ENCODE assay signal across 8 cellular contexts in the genomic region with DNA sequence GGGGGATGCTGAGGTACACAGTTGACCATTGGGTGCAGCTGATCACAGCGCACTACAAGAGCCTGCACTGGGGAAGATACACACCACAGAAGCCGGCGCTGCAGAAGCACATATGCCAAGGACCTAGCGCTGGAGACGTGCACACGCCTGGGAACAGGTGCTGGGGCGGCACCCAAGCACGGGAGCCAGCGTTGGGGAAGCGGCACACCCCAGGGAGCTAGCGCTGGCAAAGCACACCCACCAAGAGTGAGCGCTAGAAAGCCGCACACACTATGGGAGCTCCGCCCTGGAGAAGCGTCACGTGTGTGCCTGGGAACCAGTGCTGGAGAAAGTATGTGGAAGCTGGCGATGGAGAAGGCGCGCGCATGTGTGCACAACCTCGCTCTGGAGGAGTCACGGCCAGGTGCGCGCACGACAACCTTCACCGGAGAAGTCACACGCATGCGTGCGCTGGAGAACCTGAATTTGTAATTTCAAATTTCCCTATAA. TPM values are rescaled to one million over a fixed set of nuclear protein-coding genes. Genes with fewer than 3 reads are reported as not detected.
DNase-seq lines count a peak whose midpoint lies in the region; ATAC-seq and TF ChIP-seq lines count a peak whose summit lies in the region.

No MANE protein-coding gene starts in this region.

- CTCF ChIA-PET in naive thymus-derived CD4-positive, alpha-beta T cell (lab: Charles Lee): no interaction called here

- POLR2A ChIA-PET in naive thymus-derived CD4-positive, alpha-beta T cell (lab: Charles Lee): no interaction called here

- H2AFZ ChIP-seq in fibroblast of lung (ENCODE audit: low read length): peak overlapping the region; percentile 46

- H3K4me1 Mint-ChIP-seq in naive thymus-derived CD4-positive, alpha-beta T cell: peaks cover 8 to 34% (median 18%) of the 10 kb centered on the region in 7 donors
- peaks cover 9 to 12% of the 10 kb centered on the region in 2 donors for H3K4me1 Mint-ChIP-seq in natural killer cell treated with Interleukin-12 subunit alpha and Interleukin-12 subunit beta and Interleukin-15 and Interleukin-18, amount 100 ng/mL, for 72 hours (ENCODE audit: low read depth in 2 of 2)

- intact Hi-C loops in naive thymus-derived CD4-positive, alpha-beta T cell (cut with micrococcal nuclease): no loop called here

- no peak overlapping the region for H3K27ac Mint-ChIP-seq in naive thymus-derived CD4-positive, alpha-beta T cell
- no peak overlapping the region for H3K27ac Mint-ChIP-seq in natural killer cell treated with Interleukin-12 subunit alpha and Interleukin-12 subunit beta and Interleukin-15 and Interleukin-18, amount 100 ng/mL, for 72 hours

- H3K27me3 Mint-ChIP-seq in naive thymus-derived CD4-positive, alpha-beta T cell: peaks cover 0 to 23% (median 0%) of the 10 kb centered on the region in 5 donors
- H3K27me3 Mint-ChIP-seq in natural killer cell treated with Interleukin-12 subunit alpha and Interleukin-12 subunit beta and Interleukin-15 and Interleukin-18, amount 100 ng/mL, for 72 hours: peaks cover 0 to 10% of the 10 kb centered on the region in 2 donors

- no peak overlapping the region for H3K9ac ChIP-seq in fibroblast of lung (ENCODE audit: insufficient read depth, low read length)

- H3K79me2 ChIP-seq in fibroblast of lung (ENCODE audit: control insufficient read depth, insufficient read depth, low read length): peaks cover 15% of the 10 kb centered on the region

- H3K9me3 Mint-ChIP-seq in naive thymus-derived CD4-positive, alpha-beta T cell: no peaks in the 10 kb centered on the region
- no peaks in the 10 kb centered on the region for H3K9me3 Mint-ChIP-seq in natural killer cell treated with Interleukin-12 subunit alpha and Interleukin-12 subunit beta and Interleukin-15 and Interleukin-18, amount 100 ng/mL, for 72 hours

- peak overlapping the region in 9 of 10 donors; percentile 9 to 72 (median 55) for H3K4me3 Mint-ChIP-seq in naive thymus-derived CD4-positive, alpha-beta T cell
- no peak overlapping the region for H3K4me3 Mint-ChIP-seq in natural killer cell treated with Interleukin-12 subunit alpha and Interleukin-12 subunit beta and Interleukin-15 and Interleukin-18, amount 100 ng/mL, for 72 hours

- H4K20me1 ChIP-seq in fibroblast of lung (ENCODE audit: control insufficient read depth, extremely low read depth, insufficient read depth, low read length): no peaks in the 10 kb centered on the region

- no peaks in the 10 kb centered on the region for H3K27me3 ChIP-seq in fibroblast of lung (ENCODE audit: control insufficient read depth, insufficient read depth, low read length)
- H3K27me3 ChIP-seq in naive thymus-derived CD4-positive, alpha-beta T cell (ENCODE audit: control insufficient read depth in 2 of 2, insufficient read depth in 2 of 2, low read length in 2 of 2): no peaks in the 10 kb centered on the region

- peak overlapping the region; percentile 51 for H3K4me2 ChIP-seq in fibroblast of lung (ENCODE audit: extremely low read depth, insufficient read depth, low read length)

- no peaks in the 10 kb centered on the region for H3K36me3 ChIP-seq in fibroblast of lung (ENCODE audit: control insufficient read depth, insufficient read depth, low read length)
- H3K36me3 ChIP-seq in naive thymus-derived CD4-positive, alpha-beta T cell (ENCODE audit: control insufficient read depth in 2 of 3, insufficient read depth in 3 of 3, low read length in 3 of 3): peaks cover 0 to 4% (median 0%) of the 10 kb centered on the region in 3 experiments

- ATAC-seq in naive thymus-derived CD4-positive, alpha-beta T cell: no peak
- ATAC-seq in natural killer cell treated with Interleukin-12 subunit alpha and Interleukin-12 subunit beta and Interleukin-15 and Interleukin-18, amount 100 ng/mL, for 72 hours: no peak

- H3K4me3 ChIP-seq in fibroblast of lung (replicated peaks in 1 of 4; ENCODE audit: control extremely low read depth in 1 of 4, insufficient read depth in 1 of 4, low read depth in 3 of 4, low read length in 4 of 4): peak overlapping the region; percentile 27 to 61 (median 37)
- H3K4me3 ChIP-seq in naive thymus-derived CD4-positive, alpha-beta T cell (ENCODE audit: low read length): no peak overlapping the region

- no peak for TF ChIP-seq CTCF in fibroblast of lung (conservative IDR thresholded peaks at IDR 0.05 in 1 of 2, IDR thresholded peaks at IDR 0.05 in 1 of 2; ENCODE audit: low read depth in 1 of 2, low read length in 2 of 2)

- peaks cover 0 to 4% (median 0%) of the 10 kb centered on the region in 5 donors for H3K36me3 Mint-ChIP-seq in naive thymus-derived CD4-positive, alpha-beta T cell
- no peaks in the 10 kb centered on the region for H3K36me3 Mint-ChIP-seq in natural killer cell treated with Interleukin-12 subunit alpha and Interleukin-12 subunit beta and Interleukin-15 and Interleukin-18, amount 100 ng/mL, for 72 hours

- no peaks in the 10 kb centered on the region for H3K9me3 ChIP-seq in fibroblast of lung (ENCODE audit: control insufficient read depth, insufficient read depth, low read depth, low read length)
- H3K9me3 ChIP-seq in naive thymus-derived CD4-positive, alpha-beta T cell (ENCODE audit: control insufficient read depth in 2 of 3, low read length in 3 of 3): no peaks in the 10 kb centered on the region

- no peak overlapping the region for H3K27ac ChIP-seq in fibroblast of lung (ENCODE audit: insufficient read depth, low read length)
- no peak overlapping the region for H3K27ac ChIP-seq in naive thymus-derived CD4-positive, alpha-beta T cell (ENCODE audit: low read depth, low read length)

- H3K4me1 ChIP-seq in fibroblast of lung (ENCODE audit: control insufficient read depth, extremely low read depth, insufficient read depth, low read length): peaks cover 3% of the 10 kb centered on the region
- peaks cover 2 to 7% of the 10 kb centered on the region in 2 donors for H3K4me1 ChIP-seq in naive thymus-derived CD4-positive, alpha-beta T cell (ENCODE audit: control insufficient read depth in 2 of 2, insufficient read depth in 2 of 2, low read length in 2 of 2)

- DNase-seq in COLO668 (lab: John Stamatoyannopoulos, UW; ENCODE audit: unreplicated experiment) (peak; percentile 97), Kasumi-1 (lab: John Stamatoyannopoulos, UW) (peak; percentile 80 to 89), SK-N-DZ (ENCODE audit: low spot score) (peak; percentile 52), fibroblast of lung (ENCODE audit: low read depth in 2 of 2) (peak; percentile 55 to 73), KG1 (lab: John Stamatoyannopoulos, UW) (no peak), NCI-H345 treated with DMSO at 0.1 percent for 48 hours (lab: John Stamatoyannopoulos, UW; ENCODE audit: unreplicated experiment) (no peak)
- no peak for DNase-seq in naive thymus-derived CD4-positive, alpha-beta T cell
- DNase-seq in natural killer cell treated with Interleukin-12 subunit alpha and Interleukin-12 subunit beta and Interleukin-15 and Interleukin-18, amount 100 ng/mL, for 72 hours (ENCODE audit: low spot score): no peak

RNA-seq across cellular contexts. Expression of gene FANCC, which starts 4.5 kb away (rescaled TPM):
- 7.5 and 14.5 TPM in 2 replicates for polyA plus RNA-seq in SK-N-DZ (2014; cell fraction: cytosol; rRNA removed)
- polyA plus RNA-seq in SK-N-DZ (2014; cell fraction: nucleus; rRNA removed): 13.0 and 24.7 TPM in 2 replicates
- total RNA-seq in fibroblast of lung: 7.4 and 8.9 TPM in 2 replicates
- 9.0 and 9.2 TPM in 2 replicates for polyA plus RNA-seq in fibroblast of lung
- 4.8 and 6.5 TPM in 2 replicates for polyA plus RNA-seq in fibroblast of lung (2012)
- polyA minus RNA-seq in fibroblast of lung (ENCODE audit: low replicate concordance): 9.6 and 19.2 TPM in 2 replicates
- 10 to 100 TPM in 2 of 5 experiments, 1 to 10 TPM in 3; 5.7 to 14.6 (median 7.9) TPM for total RNA-seq in naive thymus-derived CD4-positive, alpha-beta T cell
- polyA plus RNA-seq in naive thymus-derived CD4-positive, alpha-beta T cell: 1 to 10 TPM; 3.1 to 4.0 TPM
- 10 to 100 TPM; 13.5 to 30.5 TPM for total RNA-seq in natural killer cell treated with Interleukin-12 subunit alpha and Interleukin-12 subunit beta and Interleukin-15 and Interleukin-18, amount 100 ng/mL, for 72 hours

Comparison
In these comparisons a context has a peak if more than half of its experiments do, and no peak if none do; other contexts are left out.
1. DNase-seq: peak in COLO668 (single experiment), Kasumi-1 (2 of 2), SK-N-DZ (single experiment) and fibroblast of lung (2 of 2); none in naive thymus-derived CD4-positive, alpha-beta T cell (0 of 9), natural killer cell treated with Interleukin-12 subunit alpha and Interleukin-12 subunit beta and Interleukin-15 and Interleukin-18, amount 100 ng/mL, for 72 hours (single experiment), KG1 (single experiment) and NCI-H345 treated with DMSO at 0.1 percent for 48 hours (single experiment).